ENCODE assay signal across 25 cellular contexts in genomic region chr13:47310376-47310775, GRCh38.
DNase-seq lines count a peak whose midpoint lies in the region; FAIRE-seq and TF ChIP-seq lines count a peak whose summit lies in the region.
"Had no signal": no experiment of that assay in that cellular context is flagged by ENCODE, and none has a peak within 500 bp of the region (broad histone marks: within the 10 kb centered on the region; RNA-seq: fewer than 3 reads in every experiment).

No MANE protein-coding gene starts in this region.

- no peak overlapping the region for H3K4me2 ChIP-seq in neuronal stem cell (ENCODE audit: insufficient read depth, low read length, poor library complexity, severe bottlenecking)

- H3K4me1 ChIP-seq in neuronal stem cell (ENCODE audit: control insufficient read depth in 2 of 2, insufficient read depth in 1 of 2, low read depth in 1 of 2, low read length in 2 of 2) = no peaks in the 10 kb centered on the region
- H3K4me1 ChIP-seq: gastrocnemius medialis, psoas muscle, testis, vagina had no signal

- H3K36me3 ChIP-seq in neuronal stem cell (replicated peaks in 1 of 2; ENCODE audit: control insufficient read depth in 2 of 2, insufficient read depth in 2 of 2, low read length in 2 of 2) = no peaks in the 10 kb centered on the region
- H3K36me3 ChIP-seq: gastrocnemius medialis, MG63, neutrophil, vagina had no signal

- TF ChIP-seq CTCF in neural crest cell (conservative IDR thresholded peaks at IDR 0.05) (no peak), GM13976 (IDR thresholded peaks at IDR 0.05; ENCODE audit: borderline replicate concordance, control extremely low read depth, extremely low read depth, insufficient read depth, missing control alignments) (no peak)

- H3K4me3 ChIP-seq in neuronal stem cell (ENCODE audit: low read length in 2 of 2) = no peak overlapping the region
- H3K4me3 ChIP-seq: gastrocnemius medialis, MG63, psoas muscle, skin epidermis, testis, vagina had no signal

- H3K9ac ChIP-seq in neuronal stem cell (ENCODE audit: low read depth, low read length, poor library complexity) = no peak overlapping the region

- H2BK15ac ChIP-seq in neuronal stem cell (ENCODE audit: low read length) = no peak overlapping the region

- no peaks in the 10 kb centered on the region for H3K79me1 ChIP-seq in neuronal stem cell (ENCODE audit: low read depth, low read length)

- no peak overlapping the region for H3K18ac ChIP-seq in neuronal stem cell (ENCODE audit: low read length)

- H2AFZ ChIP-seq in neuronal stem cell (ENCODE audit: low read length) = no peak overlapping the region

- DNase-seq in GM18507 (ENCODE audit: extremely low spot score, insufficient read length, low read depth) = no peak
- peak; percentile 4 for DNase-seq in NAMALWA (ENCODE audit: low spot score)
- peak; percentile 41 for DNase-seq in SK-N-DZ (ENCODE audit: low spot score)
- DNase-seq in neural crest cell (ENCODE audit: low read depth, low spot score) = no peak
- DNase-seq in frontal cortex (ENCODE audit: low spot score in 2 of 2) = no peak
- DNase-seq in GM13976 (ENCODE audit: low spot score) = no peak
- DNase-seq in neuronal stem cell (ENCODE audit: low spot score) = no peak
- DNase-seq: activated CD8-positive, alpha-beta memory T cell treated with anti-CD3 and anti-CD28 coated beads, Interleukin-2, amount 50 U/mL, for 4 hours; CD4-positive, alpha-beta T cell; DMS153; effector CD4-positive, alpha-beta T cell; gastrocnemius medialis; GF-D8; MG63; psoas muscle; stimulated activated CD4-positive, alpha-beta T cell treated with anti-CD3 and anti-CD28 coated beads, Interleukin-2, amount 100 ng/mL, for 24 hours; testis had no signal

- no peaks in the 10 kb centered on the region for H3K9me3 ChIP-seq in neuronal stem cell (replicated peaks in 1 of 2; ENCODE audit: control insufficient read depth in 2 of 2, insufficient read depth in 1 of 2, low read depth in 1 of 2, low read length in 2 of 2)
- H3K9me3 ChIP-seq: gastrocnemius medialis, MG63, psoas muscle, testis, vagina had no signal

- H3K4ac ChIP-seq in neuronal stem cell (ENCODE audit: low read length) = no peak overlapping the region

- no peak overlapping the region for H2BK12ac ChIP-seq in neuronal stem cell (ENCODE audit: low read length)

- H4K91ac ChIP-seq in neuronal stem cell (ENCODE audit: low read depth, low read length, poor library complexity) = no peak overlapping the region

- no peak overlapping the region for H3K14ac ChIP-seq in neuronal stem cell (ENCODE audit: low read length)

- H3K27me3 Mint-ChIP-seq in neural crest cell (ENCODE audit: low read depth) = no peaks in the 10 kb centered on the region
- H3K27me3 Mint-ChIP-seq: CD4-positive, alpha-beta T cell had no signal

- H3K36me3 Mint-ChIP-seq in neural crest cell (ENCODE audit: low read depth) = no peaks in the 10 kb centered on the region
- H3K36me3 Mint-ChIP-seq: stimulated activated memory B cell treated with anti-CD40 and anti-IgM and Interleukin-4, amounts not matched to agents 10 μg/mL and 1 μg/mL and 100 μg/mL, for 72 hours had no signal

- H2BK5ac ChIP-seq in neuronal stem cell (ENCODE audit: low read length) = no peak overlapping the region

- no peak overlapping the region for H3K27ac ChIP-seq in neuronal stem cell (replicated peaks; ENCODE audit: low read length)
- H3K27ac ChIP-seq: gastrocnemius medialis, neutrophil, psoas muscle, skin epidermis, testis, vagina, VCaP had no signal

- no peaks in the 10 kb centered on the region for H3K27me3 ChIP-seq in neuronal stem cell (ENCODE audit: control insufficient read depth in 3 of 3, insufficient read depth in 3 of 3, low read depth in 1 of 3, low read length in 3 of 3)
- H3K27me3 ChIP-seq: gastrocnemius medialis, MG63, neutrophil, testis, vagina had no signal

- H2BK120ac ChIP-seq in neuronal stem cell (ENCODE audit: low read depth, low read length) = no peak overlapping the region

- in situ Hi-C loops in GM13976 (cut with MboI; ENCODE audit: low sequenced_read_pairs, unreplicated experiment) = no loop called here

- peak; percentile 5 for FAIRE-seq in GM18507 (lab: Jason Lieb, UNC)
- FAIRE-seq in frontal cortex (lab: Jason Lieb, UNC) = no peak
- FAIRE-seq: islet of Langerhans, RCC 7860 had no signal

- peak overlapping the region; percentile 76 for H3K27ac Mint-ChIP-seq in neural crest cell (ENCODE audit: unreplicated experiment)
- H3K27ac Mint-ChIP-seq: CD4-positive, alpha-beta T cell; stimulated activated memory B cell treated with anti-CD40 and anti-IgM and Interleukin-4, amounts not matched to agents 10 μg/mL and 1 μg/mL and 100 μg/mL, for 72 hours; T-helper 1 cell treated with Interleukin-12 subunit alpha and Interleukin-12 subunit beta and Interleukin-4 antibody, amounts not matched to agents 30 μg/mL and 1 μg/mL, for 36 hours had no signal

- no peaks in the 10 kb centered on the region for H3K4me1 Mint-ChIP-seq in neural crest cell
- H3K4me1 Mint-ChIP-seq: stimulated activated memory B cell treated with anti-CD40 and anti-IgM and Interleukin-4, amounts not matched to agents 10 μg/mL and 1 μg/mL and 100 μg/mL, for 72 hours had no signal

- no CpG with 5 or more reads among the region's 1 CpG for WGBS in neuronal stem cell (ENCODE audit: extremely low coverage in 2 of 2, insufficient read length in 2 of 2, insufficient replicate concordance in 1 of 2), 2 donors

- H3K23ac ChIP-seq in neuronal stem cell (ENCODE audit: low read depth, low read length, poor library complexity) = no peak overlapping the region

- no peak overlapping the region for H4K8ac ChIP-seq in neuronal stem cell (ENCODE audit: low read depth, low read length)

- H3K9me3 Mint-ChIP-seq in neural crest cell = peaks cover 9% of the 10 kb centered on the region

- no peak overlapping the region for H2AK5ac ChIP-seq in neuronal stem cell (ENCODE audit: low read depth, low read length)

- no peak overlapping the region for H3K4me3 Mint-ChIP-seq in neural crest cell
- H3K4me3 Mint-ChIP-seq: CD4-positive, alpha-beta T cell; stimulated activated memory B cell treated with anti-CD40 and anti-IgM and Interleukin-4, amounts not matched to agents 10 μg/mL and 1 μg/mL and 100 μg/mL, for 72 hours; T-helper 1 cell treated with Interleukin-12 subunit alpha and Interleukin-12 subunit beta and Interleukin-4 antibody, amounts not matched to agents 30 μg/mL and 1 μg/mL, for 36 hours had no signal

Comparison
In these comparisons a context has a peak if more than half of its experiments do, and no peak if none do; other contexts are left out.
1. DNase-seq: peak in NAMALWA (single experiment) and SK-N-DZ (single experiment); none in GM18507 (single experiment), neural crest cell (single experiment), frontal cortex (0 of 2), GM13976 (single experiment) and neuronal stem cell (single experiment).